Comparison of ENCODE assay signal across 15 cellular contexts in the genomic region with DNA sequence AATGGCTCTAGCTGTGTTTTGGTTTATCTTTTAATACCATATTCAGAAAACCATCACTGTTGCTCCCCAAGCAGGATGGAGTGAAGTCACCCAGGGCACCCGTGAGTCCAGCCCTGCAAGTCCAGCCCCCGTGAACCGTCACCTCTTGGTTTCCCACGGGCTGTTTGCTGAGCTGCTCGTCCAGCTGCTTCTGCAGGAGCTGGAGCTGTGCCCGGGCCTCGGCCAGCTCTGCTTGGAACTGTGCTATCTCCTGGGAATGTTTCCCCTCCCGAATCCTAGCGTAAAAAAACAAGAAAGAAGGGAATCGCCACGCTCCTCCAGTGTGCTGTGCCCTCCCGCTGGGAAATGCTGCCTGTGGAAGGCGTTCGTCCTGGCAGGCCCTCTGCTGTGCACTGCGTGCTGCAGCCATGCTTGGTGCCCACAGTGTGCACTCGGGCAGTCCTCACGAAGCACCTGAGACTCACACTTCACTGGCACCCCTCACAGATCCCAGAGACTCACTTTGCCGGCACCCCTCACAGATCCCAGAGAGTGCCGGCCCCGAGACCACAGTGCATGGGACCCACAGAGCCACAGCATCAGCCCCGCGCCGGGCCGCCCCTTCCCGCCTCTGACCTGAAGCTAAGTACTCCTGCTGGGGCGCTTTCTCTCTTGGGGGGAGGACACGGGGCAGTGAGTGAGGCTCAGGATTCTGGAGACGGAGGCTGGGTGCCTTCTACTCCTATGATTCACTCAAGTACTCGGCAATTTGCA. TPM values are rescaled to one million over a fixed set of nuclear protein-coding genes. Genes with fewer than 3 reads are reported as not detected.
A peak's percentile ranks its signal among the peaks of the same experiment; 100 is the strongest.
DNase-seq lines count a peak whose midpoint lies in the region; ATAC-seq, FAIRE-seq and TF ChIP-seq lines count a peak whose summit lies in the region.
"Had no signal": no experiment of that assay in that cellular context is flagged by ENCODE, and none has a peak within 500 bp of the region (broad histone marks: within the 10 kb centered on the region; RNA-seq: fewer than 3 reads in every experiment).

No MANE protein-coding gene starts in this region.

- H3K4me2 ChIP-seq in K562 (ENCODE audit: insufficient read depth, low read length) = no peak overlapping the region

- WGBS in K562 (ENCODE audit: insufficient coverage, low coverage, missing lambda C conversion rate) = 96% methylated on average over 26 of the region's 29 CpGs
- 89 to 91% methylated on average over 29 of the region's 29 CpGs for WGBS in sigmoid colon, 2 donors

- CTCF ChIA-PET in K562 (lab: Yijun Ruan, JAX; ENCODE audit: low intra/inter-chr PET ratio) = no interaction called here

- TF ChIP-seq POLR2A in K562 (conservative IDR thresholded peaks at IDR 0.05) = no peak
- no peak for TF ChIP-seq POLR2A in sigmoid colon (IDR thresholded peaks at IDR 0.05)

- intact Hi-C loops in K562 (cut with micrococcal nuclease) = no loop called here
- intact Hi-C loops in left ventricle myocardium inferior (cut with micrococcal nuclease) = no loop called here
- intact Hi-C loops in sigmoid colon (cut with DNase I) = no loop called here

- ATAC-seq in K562 = no peak
- ATAC-seq in GM21786 (IDR thresholded peaks at IDR 0.05; ENCODE audit: unreplicated experiment) = no peak

- H3K4me1 ChIP-seq in K562 (replicated peaks in 1 of 2; ENCODE audit: control insufficient read depth in 2 of 2, insufficient read depth in 2 of 2, low read length in 2 of 2) (peaks cover 0 to 10% of the 10 kb centered on the region in 2 experiments; a peak in 1 of 5 replicates), left ventricle myocardium inferior (peaks cover 20% of the 10 kb centered on the region), sigmoid colon (peaks cover 0 to 20% (median 11%) of the 10 kb centered on the region in 4 donors)
- H3K4me1 ChIP-seq: right lobe of liver, SJCRH30 had no signal

- no peak for TF ChIP-seq RAD21 in K562 (CRISPR knock-in tag; conservative IDR thresholded peaks at IDR 0.05 in 1 of 2, IDR thresholded peaks at IDR 0.05 in 1 of 2)

- H3K27ac ChIP-seq in K562 (ENCODE audit: extremely low read depth, low read depth, low read length) (no peak overlapping the region), left ventricle myocardium inferior (replicated peaks) (peak overlapping the region; percentile 60), sigmoid colon (peak overlapping the region; percentile 12 to 58 (median 47))
- H3K27ac ChIP-seq: right lobe of liver, SJCRH30 had no signal

- DNase-seq in NCI-H1092 (lab: John Stamatoyannopoulos, UW) (peak; percentile 55), K562 (ENCODE audit: extremely low read depth in 1 of 4, low spot score in 3 of 4) (no peak), left ventricle myocardium inferior (peak; percentile 83), sigmoid colon (peak; percentile 82), retina (no peak), AML-193 (lab: John Stamatoyannopoulos, UW) (no peak), NCI-H2029 (lab: John Stamatoyannopoulos, UW) (no peak)
- DNase-seq: activated naive CD4-positive, alpha-beta T cell treated with Interleukin-2 at 50 U/mL for 16 hours; dermis blood vessel endothelial cell; foreskin fibroblast; Karpas-422; right lobe of liver; SJCRH30 had no signal

- POLR2A ChIA-PET in K562 (lab: Yijun Ruan, JAX) = interaction anchor here (1.4 kb wide), 1 partner anchor 9 kb away, joined by 6 read pairs; no protein-coding TSS in a partner anchor

- H3K9me3 ChIP-seq in K562 (replicated peaks; ENCODE audit: control insufficient read depth, insufficient read depth, low read depth, low read length) (no peaks in the 10 kb centered on the region), left ventricle myocardium inferior (replicated peaks) (no peaks in the 10 kb centered on the region), sigmoid colon (no peaks in the 10 kb centered on the region)
- H3K9me3 ChIP-seq: right lobe of liver, SJCRH30 had no signal

- in situ Hi-C loops in K562 (cut with MboI) = no loop called here

- H4K20me1 ChIP-seq in K562 (replicated peaks; ENCODE audit: control insufficient read depth, insufficient read depth, low read length) = no peaks in the 10 kb centered on the region

- no peaks in the 10 kb centered on the region for H3K9me1 ChIP-seq in K562 (ENCODE audit: control insufficient read depth, insufficient read depth, low read length)

- no peaks in the 10 kb centered on the region for H3K79me2 ChIP-seq in K562 (ENCODE audit: control insufficient read depth, insufficient read depth, low read length)

- H2AFZ ChIP-seq in K562 (ENCODE audit: low read depth, low read length) = no peak overlapping the region

- no peaks in the 10 kb centered on the region for H3K27me3 ChIP-seq in K562 (ENCODE audit: control insufficient read depth in 2 of 2, insufficient read depth in 2 of 2, low read length in 2 of 2)
- H3K27me3 ChIP-seq in left ventricle myocardium inferior (ENCODE audit: low read depth) = no peaks in the 10 kb centered on the region
- H3K27me3 ChIP-seq in sigmoid colon = no peaks in the 10 kb centered on the region
- H3K27me3 ChIP-seq: right lobe of liver, SJCRH30 had no signal

- TF ChIP-seq EP300 in K562 (IDR thresholded peaks at IDR 0.05; ENCODE audit: low read length) = no peak
- TF ChIP-seq EP300 in sigmoid colon (IDR thresholded peaks at IDR 0.05) = no peak

- TF ChIP-seq CTCF in K562 (IDR thresholded peaks at IDR 0.05 in 2 of 3, conservative IDR thresholded peaks at IDR 0.05 in 1 of 3; ENCODE audit: insufficient read depth in 2 of 3, low read depth in 1 of 3, low read length in 3 of 3) = no peak
- no peak for TF ChIP-seq CTCF in left ventricle myocardium inferior (IDR thresholded peaks at IDR 0.05; ENCODE audit: borderline replicate concordance)
- no peak for TF ChIP-seq CTCF in sigmoid colon (IDR thresholded peaks at IDR 0.05)

- no TSS peak for BruUV-seq in K562 (replicated peaks; lab: Mats Ljungman, UMichigan)

- H3K36me3 ChIP-seq in K562 (ENCODE audit: control insufficient read depth, insufficient read depth, low read length) (peaks cover 84% of the 10 kb centered on the region), left ventricle myocardium inferior (peaks cover 96% of the 10 kb centered on the region), sigmoid colon (peaks cover 30 to 100% (median 68%) of the 10 kb centered on the region in 4 donors)

- no peak overlapping the region; a peak in 1 of 4 replicates for H3K9ac ChIP-seq in K562 (ENCODE audit: insufficient read depth in 1 of 2, low read depth in 2 of 2, low read length in 2 of 2)

- H3K4me3 ChIP-seq in K562 = no peak overlapping the region
- H3K4me3 ChIP-seq in left ventricle myocardium inferior = peak overlapping the region; percentile 8
- no peak overlapping the region for H3K4me3 ChIP-seq in sigmoid colon
- H3K4me3 ChIP-seq: right lobe of liver, SJCRH30 had no signal

- FAIRE-seq in K562 (lab: Jason Lieb, UNC) = no peak
- FAIRE-seq: islet of Langerhans had no signal

TF ChIP-seq in K562, 482 proteins besides CTCF, POLR2A, EP300 and RAD21 (continues in another document):
- TF ChIP-seq RBM22 (IDR thresholded peaks at IDR 0.05; ENCODE audit: low read depth, low read length, poor library complexity, severe bottlenecking) = peak; percentile 7

RNA-seq across cellular contexts. Expression of a gene that starts 15.4 kb away (rescaled TPM):
- total RNA-seq in K562 (2011; cell fraction: chromatin; rRNA removed; ENCODE audit: low replicate concordance) = 353 and 486 TPM in 2 replicates
- total RNA-seq in K562 (2011; cell fraction: nucleolus; rRNA removed) = 225 and 254 TPM in 2 replicates
- 264 and 271 TPM in 2 replicates for total RNA-seq in K562 (2011; cell fraction: nucleoplasm; rRNA removed)
- 33.6 and 42.3 TPM in 2 replicates for total RNA-seq in K562 (2014; rRNA removed)
- total RNA-seq in K562 (2014; rRNA removed; fragmentation: Illumina TruSeq; extraction: Trizol) = 44.0 and 45.6 TPM in 2 replicates
- total RNA-seq in K562 (2015; rRNA removed; fragmentation: Illumina TruSeq; extraction: Trizol) = 49.5 and 50.4 TPM in 2 replicates
- 54.3 and 56.9 TPM in 2 replicates for total RNA-seq in K562 (2021)
- polyA plus RNA-seq in K562 (2011; rRNA removed) = 57.7 and 69.0 TPM in 2 replicates
- 41.4 and 48.0 TPM in 2 replicates for polyA plus RNA-seq in K562 (2011; cell fraction: cytosol; rRNA removed)
- 224 and 322 TPM in 2 replicates for polyA plus RNA-seq in K562 (2011; cell fraction: nucleus; rRNA removed)
- 39.1 and 44.5 TPM in 2 replicates for polyA plus RNA-seq in K562 (2012)
- polyA plus RNA-seq in K562 (2014; fragmentation: Illumina TruSeq; extraction: Trizol) = 43.6 and 46.3 TPM in 2 replicates
- polyA plus RNA-seq in K562 (2014; fragmentation: Nextera tagmentation; extraction: Ambion mirVana) = 1 to 10 TPM; 3.2 TPM
- polyA plus RNA-seq in K562 (2014; rRNA removed) = 49.7 and 51.6 TPM in 2 replicates
- 139 and 163 TPM in 2 replicates for polyA minus RNA-seq in K562 (2011; rRNA and poly(A)+ RNA removed)
- polyA minus RNA-seq in K562 (2011; cell fraction: cytosol; rRNA and poly(A)+ RNA removed) = 46.5 and 72.4 TPM in 2 replicates
- polyA minus RNA-seq in K562 (2011; cell fraction: nucleus; rRNA and poly(A)+ RNA removed) = 105 and 129 TPM in 2 replicates
- total RNA-seq in left ventricle myocardium inferior = 21.2 TPM
- total RNA-seq in sigmoid colon = 10 to 100 TPM; 32.9 to 58.4 (median 38.3) TPM
- 10 to 100 TPM in 1 of 3 donors, 1 to 10 TPM in 2; 7.2 to 35.9 (median 8.4) TPM for polyA plus RNA-seq in sigmoid colon

RNA-seq across cellular contexts. Expression of a gene that starts 51.7 kb away (rescaled TPM):
- 144 and 257 TPM in 2 replicates for total RNA-seq in K562 (2011; cell fraction: chromatin; rRNA removed; ENCODE audit: low replicate concordance)
- total RNA-seq in K562 (2011; cell fraction: nucleolus; rRNA removed) = 92.6 and 108 TPM in 2 replicates
- total RNA-seq in K562 (2011; cell fraction: nucleoplasm; rRNA removed) = 87.7 and 106 TPM in 2 replicates
- total RNA-seq in K562 (2014; rRNA removed) (36.1 and 38.7 TPM in 2 replicates), K562 (2014; rRNA removed; fragmentation: Illumina TruSeq; extraction: Trizol) (17.0 and 19.0 TPM in 2 replicates), K562 (2015; rRNA removed; fragmentation: Illumina TruSeq; extraction: Trizol) (21.2 and 22.8 TPM in 2 replicates), K562 (2021) (41.7 and 48.1 TPM in 2 replicates), left ventricle myocardium inferior (33.0 TPM), sigmoid colon (10 to 100 TPM; 45.7 to 78.4 (median 56.2) TPM)
- polyA plus RNA-seq in K562 (2011; rRNA removed) (15.0 and 20.2 TPM in 2 replicates), K562 (2014; fragmentation: Illumina TruSeq; extraction: Trizol) (9.0 and 11.8 TPM in 2 replicates), K562 (2014; fragmentation: Nextera tagmentation; extraction: Ambion mirVana) (1 to 10 TPM; 1.9 to 2.9 TPM), K562 (2014; rRNA removed) (18.4 and 18.6 TPM in 2 replicates), sigmoid colon (10 to 100 TPM in 2 of 3 donors, 1 to 10 TPM in 1; 9.6 to 38.0 (median 17.6) TPM)
- 21.4 and 25.3 TPM in 2 replicates for polyA plus RNA-seq in K562 (2011; cell fraction: cytosol; rRNA removed)
- polyA plus RNA-seq in K562 (2011; cell fraction: nucleus; rRNA removed) = 38.5 and 43.6 TPM in 2 replicates
- 12.5 and 13.1 TPM in 2 replicates for polyA plus RNA-seq in K562 (2012)
- 26.2 and 28.2 TPM in 2 replicates for polyA minus RNA-seq in K562 (2011; rRNA and poly(A)+ RNA removed)
- 43.5 and 57.6 TPM in 2 replicates for polyA minus RNA-seq in K562 (2011; cell fraction: cytosol; rRNA and poly(A)+ RNA removed)
- 18.7 and 48.9 TPM in 2 replicates for polyA minus RNA-seq in K562 (2011; cell fraction: nucleus; rRNA and poly(A)+ RNA removed)

Comparison
In these comparisons a context has a peak if more than half of its experiments do, and no peak if none do; other contexts are left out.
1. DNase-seq: peak in NCI-H1092 (single experiment), left ventricle myocardium inferior (single experiment) and sigmoid colon (single experiment); none in K562 (0 of 4), retina (single experiment), AML-193 (0 of 2) and NCI-H2029 (single experiment).